ENCODE assay signal across 18 cellular contexts in the genomic region with DNA sequence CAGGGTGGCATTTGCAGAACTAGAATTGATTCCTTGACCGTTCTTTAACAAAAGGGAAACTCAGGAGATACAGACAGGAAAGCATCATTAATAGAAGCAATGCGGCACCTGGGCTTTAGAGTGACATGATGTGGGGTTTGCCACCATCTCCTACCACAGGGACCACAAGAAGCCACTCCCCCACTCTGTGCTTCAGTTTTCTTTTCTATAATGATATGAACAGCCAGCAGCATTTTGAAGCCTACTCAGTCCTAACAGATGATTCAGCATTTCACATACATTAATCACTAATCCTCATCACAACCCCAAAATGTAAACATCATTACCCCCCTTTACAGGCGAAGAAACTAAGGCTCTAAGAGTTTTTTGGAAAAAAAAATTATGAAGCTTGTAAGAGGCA. TPM values are rescaled to one million over a fixed set of nuclear protein-coding genes. Genes with fewer than 3 reads are reported as not detected.
DNase-seq lines count a peak whose midpoint lies in the region; ATAC-seq, FAIRE-seq and TF ChIP-seq lines count a peak whose summit lies in the region.
"Had no signal": no experiment of that assay in that cellular context is flagged by ENCODE, and none has a peak within 500 bp of the region (broad histone marks: within the 10 kb centered on the region; RNA-seq: fewer than 3 reads in every experiment).

No MANE protein-coding gene starts in this region.

- H3K36me3 ChIP-seq in bronchial epithelial cell (ENCODE audit: control insufficient read depth, insufficient read depth, low read length) = no peaks in the 10 kb centered on the region

- ATAC-seq in GM21529 (IDR thresholded peaks at IDR 0.05; ENCODE audit: unreplicated experiment) (peak; percentile 62), HG03442 (IDR thresholded peaks at IDR 0.05; ENCODE audit: unreplicated experiment) (peak; percentile 69), HG03342 (IDR thresholded peaks at IDR 0.05; ENCODE audit: unreplicated experiment) (no peak)
- ATAC-seq: HCT116 had no signal

- H3K9me3 Mint-ChIP-seq in glutamatergic neuron (ENCODE audit: unreplicated experiment) = no peaks in the 10 kb centered on the region
- H3K9me3 Mint-ChIP-seq: T-helper 1 cell treated with Interleukin-12 subunit alpha and Interleukin-12 subunit beta and Interleukin-4 antibody, amounts not matched to agents 30 μg/mL and 1 μg/mL, for 36 hours had no signal

- no peaks in the 10 kb centered on the region for H3K4me1 Mint-ChIP-seq in glutamatergic neuron (ENCODE audit: low read depth, unreplicated experiment)
- H3K4me1 Mint-ChIP-seq: CD8-positive, alpha-beta memory T cell had no signal

- H3K4me3 Mint-ChIP-seq in glutamatergic neuron (ENCODE audit: unreplicated experiment) = no peak overlapping the region
- H3K4me3 Mint-ChIP-seq: CD8-positive, alpha-beta memory T cell; T-helper 1 cell treated with Interleukin-12 subunit alpha and Interleukin-12 subunit beta and Interleukin-4 antibody, amounts not matched to agents 30 μg/mL and 1 μg/mL, for 36 hours had no signal

- H3K27me3 ChIP-seq in bronchial epithelial cell (ENCODE audit: control insufficient read depth, insufficient read depth, low read length) = no peaks in the 10 kb centered on the region
- H3K27me3 ChIP-seq: BLaER1 treated with 17β-estradiol and CSF1 and Interleukin-3, amounts not matched to agents 10 nM and 100 nM had no signal

- H3K27ac Mint-ChIP-seq in glutamatergic neuron (ENCODE audit: unreplicated experiment) = no peak overlapping the region
- H3K27ac Mint-ChIP-seq: CD8-positive, alpha-beta memory T cell; T-helper 1 cell treated with Interleukin-12 subunit alpha and Interleukin-12 subunit beta and Interleukin-4 antibody, amounts not matched to agents 30 μg/mL and 1 μg/mL, for 36 hours had no signal

- peak; percentile 48 for DNase-seq in EH (ENCODE audit: low read depth)
- DNase-seq in bronchial epithelial cell (ENCODE audit: low read depth) = peak; percentile 65
- DNase-seq in D721Med (ENCODE audit: insufficient read length, low spot score) = no peak
- DNase-seq in medulla oblongata (ENCODE audit: extremely low spot score) = no peak
- no peak for DNase-seq in glutamatergic neuron
- DNase-seq: CD8-positive, alpha-beta memory T cell; KG1; NCI-H2081; NCI-H2227 treated with DMSO at 0.1 percent for 48 hours; SHP77 had no signal

- H3K4me3 ChIP-seq in bronchial epithelial cell (ENCODE audit: low read depth, low read length) = no peak overlapping the region
- H3K4me3 ChIP-seq: BLaER1 treated with 17β-estradiol and CSF1 and Interleukin-3, amounts not matched to agents 10 nM and 100 nM had no signal

- H3K36me3 Mint-ChIP-seq in glutamatergic neuron (ENCODE audit: unreplicated experiment) = no peaks in the 10 kb centered on the region
- H3K36me3 Mint-ChIP-seq: CD8-positive, alpha-beta memory T cell had no signal

- TF ChIP-seq CTCF in bronchial epithelial cell (IDR thresholded peaks at IDR 0.05; ENCODE audit: insufficient read depth, low read length, severe bottlenecking) (no peak), D721Med (IDR thresholded peaks at IDR 0.05; ENCODE audit: insufficient read depth, missing control alignments) (no peak), glutamatergic neuron (IDR thresholded peaks at IDR 0.05; ENCODE audit: partially characterized antibody, unreplicated experiment) (no peak)

- FAIRE-seq in bronchial epithelial cell (lab: Jason Lieb, UNC) = no peak
- FAIRE-seq in D721Med (lab: Jason Lieb, UNC) = no peak
- FAIRE-seq: GM19239, RCC 7860 had no signal

- H3K27me3 Mint-ChIP-seq in glutamatergic neuron (ENCODE audit: unreplicated experiment) = no peaks in the 10 kb centered on the region

RNA-seq across cellular contexts. Expression of gene CCDC149, which starts 22.9 kb away (rescaled TPM):
- total RNA-seq in bronchial epithelial cell (4.2 and 5.1 TPM in 2 replicates), glutamatergic neuron (ENCODE audit: unreplicated experiment) (5.2 TPM)

Comparison
In these comparisons a context has a peak if more than half of its experiments do, and no peak if none do; other contexts are left out.
1. DNase-seq: peak in EH (single experiment) and bronchial epithelial cell (single experiment); none in D721Med (single experiment), medulla oblongata (single experiment) and glutamatergic neuron (single experiment).